ENCODE assay signal across 9 cellular contexts in genomic region chr1:35188578-35189392, GRCh38. TPM values are rescaled to one million over a fixed set of nuclear protein-coding genes. Genes with fewer than 3 reads are reported as not detected.
A peak's percentile ranks its signal among the peaks of the same experiment; 100 is the strongest.
DNase-seq lines count a peak whose midpoint lies in the region; ATAC-seq and TF ChIP-seq lines count a peak whose summit lies in the region.
"Had no signal": no experiment of that assay in that cellular context is flagged by ENCODE, and none has a peak within 500 bp of the region (broad histone marks: within the 10 kb centered on the region; RNA-seq: fewer than 3 reads in every experiment).

No MANE protein-coding gene starts in this region.

- H2AK5ac ChIP-seq in H9 (ENCODE audit: insufficient read length, low read length) = no peak overlapping the region
- no peak overlapping the region for H2AK5ac ChIP-seq in mesenchymal stem cell (ENCODE audit: low read length, severe bottlenecking)

- H3K4ac ChIP-seq in H9 (ENCODE audit: low read depth, low read length) (no peak overlapping the region), mesenchymal stem cell (ENCODE audit: low read depth in 1 of 2, low read length in 2 of 2) (no peak overlapping the region)

- H4K20me1 ChIP-seq in H9 (ENCODE audit: control insufficient read depth, insufficient read depth, insufficient read length) = no peaks in the 10 kb centered on the region

- TF ChIP-seq CTCF in AG04449 (IDR thresholded peaks at IDR 0.05; ENCODE audit: insufficient read depth, low read length, missing control alignments) = no peak
- TF ChIP-seq CTCF in H9 (conservative IDR thresholded peaks at IDR 0.05) = no peak
- TF ChIP-seq CTCF in stomach (IDR thresholded peaks at IDR 0.05) = no peak

- H3K14ac ChIP-seq in H9 (ENCODE audit: insufficient read depth, low read length) (no peak overlapping the region), mesenchymal stem cell (ENCODE audit: low read length in 2 of 2) (no peak overlapping the region)

- intact Hi-C loops in stomach (cut with DNase I; ENCODE audit: low total_unique reads) = no loop called here

- H3K9ac ChIP-seq in H9 (ENCODE audit: extremely low read depth, insufficient read length, low read length) (no peak overlapping the region), mesenchymal stem cell (ENCODE audit: low read length) (peak overlapping the region; percentile 94)

- H3T11ph ChIP-seq in H9 (ENCODE audit: low read length) = no peak overlapping the region

- H3K9me3 Mint-ChIP-seq in H9 = peaks cover 2 to 4% of the 10 kb centered on the region in 2 experiments; a peak in 3 of 5 replicates
- no peaks in the 10 kb centered on the region for H3K9me3 Mint-ChIP-seq in activated naive CD8-positive, alpha-beta T cell treated with anti-CD3 and anti-CD28 coated beads, Interleukin-2, amount 10 ng/mL, durations not matched to agents 7 days and 5 days

- no peak overlapping the region for H4K91ac ChIP-seq in H9 (ENCODE audit: insufficient read length, low read depth, low read length)
- no peak overlapping the region for H4K91ac ChIP-seq in mesenchymal stem cell (ENCODE audit: low read length)

- no peak for TF ChIP-seq POLR2A in stomach (IDR thresholded peaks at IDR 0.05)

- peaks cover 42% of the 10 kb centered on the region for H3K79me2 ChIP-seq in H9 (ENCODE audit: insufficient read depth, low read length)

- H3K27me3 Mint-ChIP-seq in H9 (ENCODE audit: low read depth) = no peaks in the 10 kb centered on the region
- no peaks in the 10 kb centered on the region for H3K27me3 Mint-ChIP-seq in activated naive CD8-positive, alpha-beta T cell treated with anti-CD3 and anti-CD28 coated beads, Interleukin-2, amount 10 ng/mL, durations not matched to agents 7 days and 5 days

- H3K23ac ChIP-seq in H9 (ENCODE audit: insufficient read length, low read depth, low read length) (no peak overlapping the region), mesenchymal stem cell (ENCODE audit: low read length in 2 of 2) (no peak overlapping the region)

- CTCF ChIA-PET in AG04449 (lab: Yijun Ruan, JAX) = interaction anchor here (0.6 kb wide), 1 partner anchor 180 kb away, joined by 3 read pairs; no protein-coding TSS in a partner anchor

- peak overlapping the region in 1 of 3 experiments; percentile 86; a peak in 4 of 7 replicates for H3K27ac Mint-ChIP-seq in H9
- H3K27ac Mint-ChIP-seq in activated naive CD8-positive, alpha-beta T cell treated with anti-CD3 and anti-CD28 coated beads, Interleukin-2, amount 10 ng/mL, durations not matched to agents 7 days and 5 days = peak overlapping the region; percentile 67

- H4K5ac ChIP-seq in H9 (ENCODE audit: insufficient read length, low read depth, low read length) = no peak overlapping the region

- no peak overlapping the region for H2BK15ac ChIP-seq in H9 (ENCODE audit: low read depth, low read length)
- no peak overlapping the region for H2BK15ac ChIP-seq in mesenchymal stem cell (ENCODE audit: low read depth, poor library complexity, severe bottlenecking)

- H3K36me3 ChIP-seq in mesenchymal stem cell (ENCODE audit: control insufficient read depth in 1 of 2, insufficient read depth in 2 of 2, low read depth in 1 of 2, low read length in 2 of 2) (peaks cover 23 to 80% of the 10 kb centered on the region in 2 experiments), stomach (peaks cover 71 to 76% (median 74%) of the 10 kb centered on the region in 4 donors)

- H2BK20ac ChIP-seq in H9 (ENCODE audit: low read depth, low read length, poor library complexity, severe bottlenecking) = no peak overlapping the region

- no peak overlapping the region for H3K18ac ChIP-seq in H9 (ENCODE audit: insufficient read length, low read depth, low read length)
- H3K18ac ChIP-seq in mesenchymal stem cell (ENCODE audit: low read depth in 1 of 2, low read length in 2 of 2) = no peak overlapping the region

- POLR2A ChIA-PET in AG04449 (lab: Yijun Ruan, JAX) = interaction anchor here (1.0 kb wide), 1 partner anchor 7 kb away, joined by 3 read pairs; no protein-coding TSS in a partner anchor
- POLR2A ChIA-PET in activated naive CD8-positive, alpha-beta T cell treated with anti-CD3 and anti-CD28 coated beads, Interleukin-2, amount 10 ng/mL, durations not matched to agents 7 days and 5 days (lab: Charles Lee) = interaction anchor here (0.6 to 2.0 kb wide), 2 partner anchors 9 to 32 kb away, joined by 3 to 9 read pairs; no protein-coding TSS in a partner anchor

- H3K27me3 ChIP-seq in H9 (ENCODE audit: insufficient read depth, low read length) (no peaks in the 10 kb centered on the region), mesenchymal stem cell (ENCODE audit: control insufficient read depth in 1 of 2, insufficient read depth in 1 of 2, low read length in 2 of 2) (no peaks in the 10 kb centered on the region), stomach (no peaks in the 10 kb centered on the region)

- no peak overlapping the region for H3K27ac ChIP-seq in H9 (ENCODE audit: insufficient read length, low read depth, low read length)
- no peak overlapping the region for H3K27ac ChIP-seq in mesenchymal stem cell (ENCODE audit: low read length, poor library complexity, severe bottlenecking)
- H3K27ac ChIP-seq in stomach = no peak overlapping the region
- H3K27ac ChIP-seq: epithelial cell of prostate had no signal

- no peak for ATAC-seq in activated naive CD8-positive, alpha-beta T cell treated with anti-CD3 and anti-CD28 coated beads, Interleukin-2, amount 10 ng/mL, durations not matched to agents 7 days and 5 days (ENCODE audit: low read depth)
- ATAC-seq in HG03457 (IDR thresholded peaks at IDR 0.05; ENCODE audit: unreplicated experiment) = no peak

- H3K4me3 Mint-ChIP-seq in H9 = peak overlapping the region; percentile 95 to 98
- peak overlapping the region; percentile 99 for H3K4me3 Mint-ChIP-seq in activated naive CD8-positive, alpha-beta T cell treated with anti-CD3 and anti-CD28 coated beads, Interleukin-2, amount 10 ng/mL, durations not matched to agents 7 days and 5 days

- DNase-seq in AG04449 (ENCODE audit: low read depth, low spot score) (no peak), H9 (no peak), mesenchymal stem cell (no peak), nucleus accumbens (lab: John Stamatoyannopoulos, UW) (no peak), dedifferentiated amniotic fluid mesenchymal stem cell (ENCODE audit: extremely low spot score) (no peak), stomach (no peak)
- no peak for DNase-seq in activated naive CD8-positive, alpha-beta T cell treated with anti-CD3 and anti-CD28 coated beads, Interleukin-2, amount 10 ng/mL, durations not matched to agents 7 days and 5 days

- H2BK120ac ChIP-seq in H9 (ENCODE audit: low read depth, low read length, poor library complexity, severe bottlenecking) = no peak overlapping the region
- H2BK120ac ChIP-seq in mesenchymal stem cell (ENCODE audit: low read depth, low read length) = no peak overlapping the region

- H2AFZ ChIP-seq in H9 (ENCODE audit: low read length) (no peak overlapping the region), mesenchymal stem cell (ENCODE audit: low read depth, low read length) (no peak overlapping the region)

- H3K9me3 ChIP-seq in H9 (ENCODE audit: control insufficient read depth, low read depth, low read length) (no peaks in the 10 kb centered on the region), mesenchymal stem cell (ENCODE audit: control insufficient read depth, low read length) (no peaks in the 10 kb centered on the region), stomach (no peaks in the 10 kb centered on the region)

- H2BK5ac ChIP-seq in H9 (ENCODE audit: insufficient read length, low read length) (no peak overlapping the region), mesenchymal stem cell (ENCODE audit: low read depth, low read length, poor library complexity, severe bottlenecking) (no peak overlapping the region)

- H3K4me2 ChIP-seq in H9 (ENCODE audit: insufficient read depth, insufficient read length, low read length) (no peak overlapping the region), mesenchymal stem cell (ENCODE audit: low read length, poor library complexity, severe bottlenecking) (no peak overlapping the region)

- no peaks in the 10 kb centered on the region for H3K79me1 ChIP-seq in H9 (ENCODE audit: insufficient read depth, low read depth, low read length, poor library complexity, severe bottlenecking)
- H3K79me1 ChIP-seq in mesenchymal stem cell (replicated peaks; ENCODE audit: low read length, poor library complexity, severe bottlenecking) = no peaks in the 10 kb centered on the region

- peaks cover 76 to 82% (median 82%) of the 10 kb centered on the region in 3 experiments for H3K36me3 Mint-ChIP-seq in H9 (ENCODE audit: insufficient read depth in 1 of 3, low read depth in 3 of 3)
- peaks cover 66% of the 10 kb centered on the region for H3K36me3 Mint-ChIP-seq in activated naive CD8-positive, alpha-beta T cell treated with anti-CD3 and anti-CD28 coated beads, Interleukin-2, amount 10 ng/mL, durations not matched to agents 7 days and 5 days

- H4K8ac ChIP-seq in H9 (replicated peaks; ENCODE audit: insufficient read length, low read depth, low read length) = no peak overlapping the region
- no peak overlapping the region for H4K8ac ChIP-seq in mesenchymal stem cell (ENCODE audit: low read length)

- H3K4me1 ChIP-seq in H9 (ENCODE audit: insufficient read depth, low read length) (no peaks in the 10 kb centered on the region; the same call in 1 of the 2 replicates), mesenchymal stem cell (ENCODE audit: control insufficient read depth, insufficient read depth, low read depth, low read length) (peaks cover 14% of the 10 kb centered on the region), stomach (peaks cover 54 to 81% (median 68%) of the 10 kb centered on the region in 4 donors)

- H3K56ac ChIP-seq in H9 (ENCODE audit: insufficient read length, low read depth, low read length) = no peak overlapping the region

- no CpG with 5 or more reads among the region's 20 CpGs for WGBS in H9 (ENCODE audit: extremely low coverage, insufficient read length, low lambda C conversion rate)
- WGBS in mesenchymal stem cell = 96% methylated on average over 20 of the region's 20 CpGs
- 66 to 74% (median 69%) methylated on average over 20 of the region's 20 CpGs for WGBS in stomach, 5 donors

- H3K4me1 Mint-ChIP-seq in H9 = peaks cover 51 to 57% of the 10 kb centered on the region in 2 experiments
- H3K4me1 Mint-ChIP-seq in activated naive CD8-positive, alpha-beta T cell treated with anti-CD3 and anti-CD28 coated beads, Interleukin-2, amount 10 ng/mL, durations not matched to agents 7 days and 5 days = peaks cover 64% of the 10 kb centered on the region

- H3K4me3 ChIP-seq in AG04449 (ENCODE audit: low read depth, low read length) (peak overlapping the region; percentile 98), mesenchymal stem cell (ENCODE audit: insufficient read depth in 1 of 2, low read depth in 1 of 2, low read length in 2 of 2) (peak overlapping the region in 1 of 2 experiments; percentile 92), stomach (peak overlapping the region in 2 of 4 donors; percentile 11 to 94)

- TF ChIP-seq EP300 in stomach (IDR thresholded peaks at IDR 0.05) = no peak

- H2BK12ac ChIP-seq in H9 (ENCODE audit: insufficient read length, low read depth, low read length) (no peak overlapping the region), mesenchymal stem cell (ENCODE audit: low read length in 2 of 2) (no peak overlapping the region)

- H3K23me2 ChIP-seq in H9 (ENCODE audit: insufficient read length, low read depth, low read length, poor library complexity, severe bottlenecking) = peaks cover 9% of the 10 kb centered on the region

RNA-seq across cellular contexts. Expression of gene SFPQ, which starts 4.2 kb away (rescaled TPM):
- total RNA-seq in H9 (2021) (547 and 573 TPM in 2 replicates), stomach (100 to 1,000 TPM; 201 to 523 (median 223) TPM)
- 100 to 1,000 TPM; 338 to 348 TPM for total RNA-seq in activated naive CD8-positive, alpha-beta T cell treated with anti-CD3 and anti-CD28 coated beads, Interleukin-2, amount 10 ng/mL, durations not matched to agents 7 days and 5 days
- polyA plus RNA-seq in mesenchymal stem cell (2013, experiment 1 of 2) = 138 TPM
- 125 TPM for polyA plus RNA-seq in mesenchymal stem cell (2013, experiment 2 of 2)
- polyA plus RNA-seq in stomach = 100 to 1,000 TPM in 2 of 3 donors, 10 to 100 TPM in 1; 86.8 to 174 (median 158) TPM
